In the genomic region with DNA sequence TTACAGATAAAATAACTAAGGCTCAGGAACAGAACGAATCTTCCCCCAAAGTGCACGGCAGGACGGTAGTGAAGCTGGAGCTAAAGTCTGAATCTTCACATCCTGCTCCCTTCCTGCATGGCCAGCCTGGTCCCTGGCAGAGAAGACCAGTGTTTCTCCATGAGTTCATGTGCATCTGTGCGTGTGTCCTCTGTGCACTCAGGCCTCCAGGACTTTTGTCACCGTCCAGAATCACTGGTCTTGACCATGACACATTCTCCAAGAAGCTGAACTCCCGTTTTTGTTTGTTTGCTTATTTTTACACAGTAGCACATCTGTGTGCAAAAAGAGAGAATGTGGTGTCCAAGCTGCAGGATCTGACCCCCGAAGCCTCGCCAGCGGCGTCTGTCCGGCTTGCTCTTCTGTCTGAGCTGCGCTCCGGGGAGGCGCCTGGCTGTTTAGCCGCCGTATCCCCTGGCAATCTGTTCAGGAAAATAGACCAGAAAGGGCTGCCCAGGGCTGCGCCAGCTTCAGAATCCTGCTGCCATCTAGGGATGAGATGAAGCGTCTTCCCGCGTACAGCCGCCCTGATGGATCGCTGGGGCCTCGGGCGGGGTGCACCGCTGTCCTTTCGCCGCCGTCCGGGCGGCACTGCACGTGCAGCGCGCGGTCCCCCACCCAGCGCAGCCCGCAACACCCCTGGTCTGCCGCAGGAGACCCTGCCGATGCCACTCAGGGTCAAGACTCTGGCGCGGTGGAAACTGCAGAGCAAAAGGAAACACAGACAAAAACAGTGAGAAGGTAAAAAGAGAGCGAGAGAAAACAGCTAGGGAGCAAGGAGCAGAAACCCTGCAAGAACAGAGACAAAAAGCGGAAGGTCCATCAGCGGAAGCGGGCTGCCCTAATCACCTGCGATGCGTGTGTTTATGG, we compare ENCODE assay signal across 8 cellular contexts.
DNase-seq lines count a peak whose midpoint lies in the region; ATAC-seq and TF ChIP-seq lines count a peak whose summit lies in the region.

No MANE protein-coding gene starts in this region.

- TF ChIP-seq RAD21 in Ishikawa (IDR thresholded peaks at IDR 0.05; ENCODE audit: low read depth) = peak; percentile 65

- no peaks in the 10 kb centered on the region for H3K4me1 ChIP-seq in naive thymus-derived CD4-positive, alpha-beta T cell (ENCODE audit: control insufficient read depth in 2 of 2, insufficient read depth in 2 of 2, low read length in 2 of 2)

- H3K27me3 Mint-ChIP-seq in naive thymus-derived CD4-positive, alpha-beta T cell = peaks cover 6 to 26% (median 11%) of the 10 kb centered on the region in 5 donors
- peaks cover 8% of the 10 kb centered on the region for H3K27me3 Mint-ChIP-seq in T-helper 17 cell

- no peaks in the 10 kb centered on the region for H3K36me3 ChIP-seq in naive thymus-derived CD4-positive, alpha-beta T cell (ENCODE audit: control insufficient read depth in 2 of 3, insufficient read depth in 3 of 3, low read length in 3 of 3)

- peak overlapping the region; percentile 48 for H3K4me3 ChIP-seq in fibroblast of mammary gland (ENCODE audit: control insufficient read depth, low read depth, low read length)
- no peak overlapping the region for H3K4me3 ChIP-seq in naive thymus-derived CD4-positive, alpha-beta T cell (ENCODE audit: low read length)

- H3K27ac Mint-ChIP-seq in naive thymus-derived CD4-positive, alpha-beta T cell = no peak overlapping the region
- H3K27ac Mint-ChIP-seq in T-helper 17 cell = no peak overlapping the region

- TF ChIP-seq EP300 in Ishikawa (IDR thresholded peaks at IDR 0.05; ENCODE audit: borderline replicate concordance) = no peak

- no peaks in the 10 kb centered on the region for H3K4me1 Mint-ChIP-seq in naive thymus-derived CD4-positive, alpha-beta T cell
- H3K4me1 Mint-ChIP-seq in T-helper 17 cell = no peaks in the 10 kb centered on the region

- H3K27me3 ChIP-seq in naive thymus-derived CD4-positive, alpha-beta T cell (ENCODE audit: control insufficient read depth in 2 of 2, insufficient read depth in 2 of 2, low read length in 2 of 2) = no peaks in the 10 kb centered on the region

- TF ChIP-seq CTCF in fibroblast of mammary gland (conservative IDR thresholded peaks at IDR 0.05; ENCODE audit: control insufficient read depth, insufficient read depth, low read depth, low read length) (peak; percentile 47), GM10248 (IDR thresholded peaks at IDR 0.05; ENCODE audit: control extremely low read depth, extremely low read depth, low read depth, missing control alignments) (no peak)

- H3K4me3 Mint-ChIP-seq in naive thymus-derived CD4-positive, alpha-beta T cell = peak overlapping the region in 2 of 10 donors; percentile 17 to 21
- H3K4me3 Mint-ChIP-seq in T-helper 17 cell = no peak overlapping the region

- CTCF ChIA-PET in naive thymus-derived CD4-positive, alpha-beta T cell (lab: Charles Lee) = no interaction called here
- CTCF ChIA-PET in GM10248 (lab: Yijun Ruan, JAX) = no interaction called here

- POLR2A ChIA-PET in naive thymus-derived CD4-positive, alpha-beta T cell (lab: Charles Lee) = no interaction called here
- POLR2A ChIA-PET in GM10248 (lab: Yijun Ruan, JAX) = no interaction called here

- peaks cover 0 to 12% (median 3%) of the 10 kb centered on the region in 11 donors for H3K9me3 Mint-ChIP-seq in naive thymus-derived CD4-positive, alpha-beta T cell

- peak; percentile 48 for ATAC-seq in naive thymus-derived CD4-positive, alpha-beta T cell
- ATAC-seq in T-helper 17 cell = no peak

- H3K27ac ChIP-seq in naive thymus-derived CD4-positive, alpha-beta T cell (ENCODE audit: low read depth, low read length) = no peak overlapping the region

- H3K36me3 Mint-ChIP-seq in naive thymus-derived CD4-positive, alpha-beta T cell = peaks cover 0 to 3% (median 0%) of the 10 kb centered on the region in 5 donors
- H3K36me3 Mint-ChIP-seq in T-helper 17 cell (ENCODE audit: low read depth) = no peaks in the 10 kb centered on the region

- intact Hi-C loops in naive thymus-derived CD4-positive, alpha-beta T cell (cut with micrococcal nuclease) = loop anchor here in 1 of 2 donors (10.0 kb wide), 1 partner anchor 63 kb away; no protein-coding TSS in a partner anchor

- no peaks in the 10 kb centered on the region for H3K9me3 ChIP-seq in naive thymus-derived CD4-positive, alpha-beta T cell (ENCODE audit: control insufficient read depth in 2 of 3, low read length in 3 of 3)
- H3K9me3 ChIP-seq in T-helper 17 cell (ENCODE audit: control insufficient read depth, low read length, poor library complexity, severe bottlenecking) = no peaks in the 10 kb centered on the region

- DNase-seq in AG08395 (ENCODE audit: low spot score) = peak; percentile 66
- DNase-seq in SHP77 treated with DMSO at 0.1 percent for 48 hours (lab: John Stamatoyannopoulos, UW) = peak; percentile 79
- peak; percentile 78 for DNase-seq in fibroblast of mammary gland (ENCODE audit: low read depth)
- no peak for DNase-seq in naive thymus-derived CD4-positive, alpha-beta T cell
- DNase-seq in GM10248 (ENCODE audit: extremely low spot score) = no peak
- no peak for DNase-seq in activated effector memory CD4-positive, alpha-beta T cell treated with anti-CD3 and anti-CD28 coated beads, Interleukin-2, amount 50 U/mL, for 16 hours
- no peak for DNase-seq in T-helper 17 cell

TF ChIP-seq in Ishikawa, 13 proteins besides CTCF, POLR2A, EP300 and RAD21:
- TF ChIP-seq NFIC (IDR thresholded peaks at IDR 0.05) (no peak), YY1 (IDR thresholded peaks at IDR 0.05; ENCODE audit: low read depth) (no peak)
- TF ChIP-seq, protein P1, sequence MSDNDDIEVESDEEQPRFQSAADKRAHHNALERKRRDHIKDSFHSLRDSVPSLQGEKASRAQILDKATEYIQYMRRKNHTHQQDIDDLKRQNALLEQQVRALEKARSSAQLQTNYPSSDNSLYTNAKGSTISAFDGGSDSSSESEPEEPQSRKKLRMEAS (IDR thresholded peaks at IDR 0.05) = peak; percentile 53; the same call in 1 of the 2 replicates

Comparison
In these comparisons a context has a peak if more than half of its experiments do, and no peak if none do; other contexts are left out.
1. DNase-seq: peak in AG08395 (single experiment), SHP77 treated with DMSO at 0.1 percent for 48 hours (single experiment) and fibroblast of mammary gland (single experiment); none in naive thymus-derived CD4-positive, alpha-beta T cell (0 of 9), GM10248 (single experiment), activated effector memory CD4-positive, alpha-beta T cell treated with anti-CD3 and anti-CD28 coated beads, Interleukin-2, amount 50 U/mL, for 16 hours (single experiment) and T-helper 17 cell (0 of 3).